Comparison of ENCODE assay signal across 11 cellular contexts in genomic region chr1:40392206-40392605, GRCh38. TPM values are rescaled to one million over a fixed set of nuclear protein-coding genes. Genes with fewer than 3 reads are reported as not detected.
DNase-seq lines count a peak whose midpoint lies in the region; ATAC-seq and TF ChIP-seq lines count a peak whose summit lies in the region.
"Had no signal": no experiment of that assay in that cellular context is flagged by ENCODE, and none has a peak within 500 bp of the region (broad histone marks: within the 10 kb centered on the region; RNA-seq: fewer than 3 reads in every experiment).

No MANE protein-coding gene starts in this region.

- H3K4me1 Mint-ChIP-seq in activated CD4-positive, alpha-beta T cell treated with anti-CD3 and anti-CD28 coated beads, Interleukin-2, amount 10 ng/mL, durations not matched to agents 24 days and 14 days = peaks cover 78% of the 10 kb centered on the region

- no peaks in the 10 kb centered on the region for H3K27me3 ChIP-seq in gastroesophageal sphincter
- H3K27me3 ChIP-seq: BE2C had no signal

- H3K4me1 ChIP-seq in gastroesophageal sphincter = peaks cover 0 to 39% (median 12%) of the 10 kb centered on the region in 3 donors
- H3K4me1 ChIP-seq: BE2C had no signal

- peak overlapping the region; percentile 87 for H3K4me3 Mint-ChIP-seq in activated CD4-positive, alpha-beta T cell treated with anti-CD3 and anti-CD28 coated beads, Interleukin-2, amount 10 ng/mL, durations not matched to agents 24 days and 14 days

- intact Hi-C loops in activated CD4-positive, alpha-beta T cell treated with anti-CD3 and anti-CD28 coated beads, Interleukin-2, amount 10 ng/mL, durations not matched to agents 24 days and 14 days (cut with micrococcal nuclease) = no loop called here
- intact Hi-C loops in Right ventricle myocardium superior (cut with DNase I) = no loop called here

- 29 to 60% methylated on average over 1 to 3 of the region's 3 CpGs for WGBS in gastroesophageal sphincter (ENCODE audit: low coverage in 1 of 2), 2 donors

- no peak for TF ChIP-seq POLR2A in gastroesophageal sphincter (IDR thresholded peaks at IDR 0.05)

- peak overlapping the region in 3 of 4 donors; percentile 12 to 48 (median 43) for H3K27ac ChIP-seq in gastroesophageal sphincter
- peak overlapping the region; percentile 14 for H3K27ac ChIP-seq in substantia nigra (ENCODE audit: low read depth, low read length, poor library complexity, severe bottlenecking)

- H3K36me3 Mint-ChIP-seq in activated CD4-positive, alpha-beta T cell treated with anti-CD3 and anti-CD28 coated beads, Interleukin-2, amount 10 ng/mL, durations not matched to agents 24 days and 14 days (ENCODE audit: low read depth) = peaks cover 52% of the 10 kb centered on the region

- H3K27me3 Mint-ChIP-seq in activated CD4-positive, alpha-beta T cell treated with anti-CD3 and anti-CD28 coated beads, Interleukin-2, amount 10 ng/mL, durations not matched to agents 24 days and 14 days = no peaks in the 10 kb centered on the region

- no peak for DNase-seq in activated CD4-positive, alpha-beta T cell treated with anti-CD3 and anti-CD28 coated beads, Interleukin-2, amount 10 ng/mL, durations not matched to agents 24 days and 14 days
- DNase-seq in activated CD4-positive, alpha-beta T cell treated with anti-CD3 and anti-CD28 coated beads for 1 hour = no peak
- DNase-seq in T1000 (lab: John Stamatoyannopoulos, UW) (peak; percentile 57), substantia nigra (lab: John Stamatoyannopoulos, UW) (peak in 20 of 49 donors; percentile 8 to 60 (median 24)), Right ventricle myocardium superior (no peak)
- no peak for DNase-seq in stimulated activated CD4-positive, alpha-beta T cell treated with anti-CD3 and anti-CD28 coated beads, Interleukin-4, amount 100 ng/mL, for 24 hours
- DNase-seq: BE2C; central memory CD4-positive, alpha-beta T cell; NK-92 treated with Interleukin-12 subunit alpha and Interleukin-12 subunit beta, amount 100 ng/mL, for 24 hours had no signal

- H3K36me3 ChIP-seq in gastroesophageal sphincter = peaks cover 0 to 6% of the 10 kb centered on the region in 2 donors
- H3K36me3 ChIP-seq: BE2C had no signal

- no peak for TF ChIP-seq EP300 in gastroesophageal sphincter (IDR thresholded peaks at IDR 0.05)

- no peaks in the 10 kb centered on the region for H3K9me3 ChIP-seq in gastroesophageal sphincter
- H3K9me3 ChIP-seq: BE2C had no signal

- peak overlapping the region; percentile 69 for H3K27ac Mint-ChIP-seq in activated CD4-positive, alpha-beta T cell treated with anti-CD3 and anti-CD28 coated beads, Interleukin-2, amount 10 ng/mL, durations not matched to agents 24 days and 14 days

- no peak overlapping the region for H3K4me3 ChIP-seq in gastroesophageal sphincter

- no peak for ATAC-seq in gastroesophageal sphincter
- no peak for ATAC-seq in GM18498 (IDR thresholded peaks at IDR 0.05; ENCODE audit: unreplicated experiment)
- ATAC-seq in Right ventricle myocardium superior (ENCODE audit: poor library complexity) = no peak

- TF ChIP-seq CTCF in gastroesophageal sphincter (IDR thresholded peaks at IDR 0.05) = no peak

- no peaks in the 10 kb centered on the region for H3K9me3 Mint-ChIP-seq in activated CD4-positive, alpha-beta T cell treated with anti-CD3 and anti-CD28 coated beads, Interleukin-2, amount 10 ng/mL, durations not matched to agents 24 days and 14 days

RNA-seq across cellular contexts. Expression of gene SMAP2, which starts 18.7 kb away (rescaled TPM):
- total RNA-seq in activated CD4-positive, alpha-beta T cell treated with anti-CD3 and anti-CD28 coated beads, Interleukin-2, amount 10 ng/mL, durations not matched to agents 24 days and 14 days = 156 and 157 TPM in 2 replicates
- 10 to 100 TPM; 19.9 to 43.2 (median 26.6) TPM for total RNA-seq in gastroesophageal sphincter
- total RNA-seq in Right ventricle myocardium superior = 13.4 TPM

RNA-seq across cellular contexts. Expression of gene ZFP69B, which starts 58.1 kb away (rescaled TPM):
- 5.5 and 6.3 TPM in 2 replicates for total RNA-seq in activated CD4-positive, alpha-beta T cell treated with anti-CD3 and anti-CD28 coated beads, Interleukin-2, amount 10 ng/mL, durations not matched to agents 24 days and 14 days
- total RNA-seq in gastroesophageal sphincter (1 to 10 TPM in 2 of 4 donors, under 1 TPM in 1, not detected in 1; 0.54 to 1.4 (median 1.2) TPM), Right ventricle myocardium superior (1.3 TPM)
